In the genomic region with DNA sequence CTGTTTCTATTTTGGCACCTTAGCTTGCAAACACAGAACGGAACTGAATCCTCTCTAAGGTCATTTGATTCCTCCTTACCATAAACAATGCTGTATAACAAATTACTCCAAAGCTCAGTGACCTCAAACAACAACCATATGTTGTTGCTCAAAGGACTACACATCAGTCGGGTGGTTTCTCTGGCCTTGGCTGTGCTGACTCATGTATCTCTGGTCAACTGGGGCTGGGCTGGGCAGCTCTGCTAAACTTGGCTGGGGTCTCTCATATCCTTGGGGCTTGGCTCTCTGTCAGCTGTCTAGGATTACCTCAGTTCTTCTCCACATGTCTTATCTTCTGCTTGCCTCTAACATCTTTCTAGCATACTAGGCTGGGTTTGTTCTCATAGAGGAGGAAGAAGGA, we compare ENCODE assay signal across 11 cellular contexts.
A peak's percentile ranks its signal among the peaks of the same experiment; 100 is the strongest.
DNase-seq lines count a peak whose midpoint lies in the region; ATAC-seq and TF ChIP-seq lines count a peak whose summit lies in the region.
"Had no signal": no experiment of that assay in that cellular context is flagged by ENCODE, and none has a peak within 500 bp of the region (broad histone marks: within the 10 kb centered on the region; RNA-seq: fewer than 3 reads in every experiment).

No MANE protein-coding gene starts in this region.

- H3K27ac ChIP-seq in brain microvascular endothelial cell: peak overlapping the region; percentile 49
- no peak overlapping the region for H3K27ac ChIP-seq in upper lobe of left lung
- H3K27ac ChIP-seq: lower lobe of right lung had no signal

- TF ChIP-seq POLR2A in upper lobe of left lung (IDR thresholded peaks at IDR 0.05): no peak

- H3K9me3 ChIP-seq in upper lobe of left lung: no peaks in the 10 kb centered on the region
- H3K9me3 ChIP-seq: lower lobe of right lung had no signal

- H3K36me3 ChIP-seq in brain microvascular endothelial cell (replicated peaks): no peaks in the 10 kb centered on the region
- no peaks in the 10 kb centered on the region for H3K36me3 ChIP-seq in upper lobe of left lung
- H3K36me3 ChIP-seq: lower lobe of right lung had no signal

- no peak for TF ChIP-seq EP300 in upper lobe of left lung (IDR thresholded peaks at IDR 0.05)

- no peaks in the 10 kb centered on the region for H3K27me3 ChIP-seq in brain microvascular endothelial cell (replicated peaks)
- no peaks in the 10 kb centered on the region for H3K27me3 ChIP-seq in upper lobe of left lung

- in situ Hi-C loops in brain microvascular endothelial cell (cut with HindIII; ENCODE audit: low pct_ligation_motif_present, low sequenced_read_pairs): no loop called here

- H3K4me3 ChIP-seq in brain microvascular endothelial cell (ENCODE audit: low read depth, low read length) (no peak overlapping the region), upper lobe of left lung (no peak overlapping the region)
- H3K4me3 ChIP-seq: lower lobe of right lung had no signal

- H3K4me1 ChIP-seq in upper lobe of left lung: peaks cover 12 to 16% (median 14%) of the 10 kb centered on the region in 4 donors

- TF ChIP-seq CTCF in brain microvascular endothelial cell (IDR thresholded peaks at IDR 0.05; ENCODE audit: low read depth, low read length, missing control alignments) (no peak), upper lobe of left lung (IDR thresholded peaks at IDR 0.05) (no peak)

- DNase-seq in LHCN-M2 (ENCODE audit: low read depth) (peak; percentile 85), brain microvascular endothelial cell (peak; percentile 88), kidney tubule cell (ENCODE audit: low spot score) (peak; percentile 15), upper lobe of left lung (no peak), mesenteric fat pad (ENCODE audit: low spot score) (no peak)
- DNase-seq in stimulated activated CD8-positive, alpha-beta memory T cell treated with anti-CD3 and anti-CD28 coated beads, Interleukin-4, amount 100 ng/mL, for 48 hours: no peak
- DNase-seq: activated CD8-positive, alpha-beta memory T cell treated with anti-CD3 and anti-CD28 coated beads for 24 hours; lower lobe of right lung had no signal

- peak; percentile 52 to 93 for ATAC-seq in upper lobe of left lung (ENCODE audit: low FRiP score in 2 of 2)
- no peak for ATAC-seq in HG03439 (IDR thresholded peaks at IDR 0.05; ENCODE audit: unreplicated experiment)
- ATAC-seq: HCT116, HepG2 had no signal

- 17 to 40% methylated on average over 2 of the region's 2 CpGs for WGBS in upper lobe of left lung, 2 donors

Comparison
In these comparisons a context has a peak if more than half of its experiments do, and no peak if none do; other contexts are left out.
1. DNase-seq: peak in LHCN-M2 (single experiment), brain microvascular endothelial cell (single experiment) and kidney tubule cell (single experiment); none in upper lobe of left lung (0 of 2), stimulated activated CD8-positive, alpha-beta memory T cell treated with anti-CD3 and anti-CD28 coated beads, Interleukin-4, amount 100 ng/mL, for 48 hours (single experiment) and mesenteric fat pad (single experiment).